7 cellular contexts compared by ENCODE assay signal in the genomic region with DNA sequence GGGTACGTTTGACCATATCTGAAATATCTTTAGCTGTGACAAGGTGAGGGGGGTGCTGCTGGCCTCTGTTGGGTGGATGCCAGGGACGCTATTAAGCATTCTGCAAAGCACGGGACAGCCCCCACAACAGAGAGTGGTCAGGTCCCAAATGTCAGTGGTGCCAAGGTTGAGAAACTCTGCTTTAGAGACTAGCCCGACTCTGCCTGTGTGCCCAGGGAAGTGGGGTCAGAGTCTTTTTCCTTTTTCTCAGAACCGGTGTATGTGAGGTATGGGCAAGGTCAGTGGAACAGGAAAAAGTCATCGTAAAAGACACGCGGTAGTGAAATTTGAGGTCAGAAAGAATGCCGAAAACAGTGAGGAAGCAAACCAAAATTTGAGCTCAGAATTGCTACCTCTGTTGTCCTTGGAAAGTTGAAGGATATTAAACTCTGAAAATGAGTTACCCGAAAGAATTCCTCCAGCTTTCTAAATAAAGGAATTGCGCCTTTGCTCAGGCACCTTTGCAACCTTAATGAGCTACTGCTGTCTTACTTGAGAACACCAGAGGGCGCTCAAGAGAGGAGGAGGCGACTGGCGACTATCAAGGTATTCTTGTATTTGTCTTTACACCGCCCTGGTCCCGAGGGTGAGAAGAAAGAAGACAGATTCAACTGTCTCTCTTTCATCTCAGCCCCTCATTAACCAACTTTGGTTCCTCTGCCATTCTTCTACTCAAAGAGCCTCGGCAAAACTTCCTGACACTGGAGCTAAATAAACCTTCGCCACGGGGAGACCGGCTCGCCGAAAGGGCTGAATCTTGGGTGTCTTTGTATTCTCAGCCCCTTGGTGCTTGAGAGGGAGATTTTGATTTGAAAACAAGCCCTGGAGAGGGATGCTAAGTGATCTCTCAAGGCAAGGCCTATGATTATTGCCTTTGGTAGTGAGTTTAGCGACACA.
DNase-seq lines count a peak whose midpoint lies in the region; ATAC-seq, FAIRE-seq and TF ChIP-seq lines count a peak whose summit lies in the region.

No MANE protein-coding gene starts in this region.

- DNase-seq in ELF-1 (ENCODE audit: low read depth, low spot score) (peak; percentile 56), KBM-7 (peak; percentile 63), RPMI8226 (peak; percentile 70), K562 (ENCODE audit: extremely low read depth in 1 of 4, low spot score in 3 of 4) (peak; percentile 62 to 75 (median 74)), kidney (no peak)
- DNase-seq in stimulated activated CD8-positive, alpha-beta memory T cell treated with anti-CD3 and anti-CD28 coated beads, Interleukin-15, amount 100 ng/mL, for 1 hour (ENCODE audit: low read depth) = peak; percentile 4

- ATAC-seq in K562 = peak; percentile 92
- no peak for ATAC-seq in GM21723 (IDR thresholded peaks at IDR 0.05; ENCODE audit: unreplicated experiment)

- peak; percentile 82 to 85 (median 84) for TF ChIP-seq CTCF in K562 (IDR thresholded peaks at IDR 0.05 in 2 of 3, conservative IDR thresholded peaks at IDR 0.05 in 1 of 3; ENCODE audit: insufficient read depth in 2 of 3, low read depth in 1 of 3, low read length in 3 of 3)
- TF ChIP-seq CTCF in kidney (IDR thresholded peaks at IDR 0.05; ENCODE audit: borderline replicate concordance, extremely low read depth, insufficient read depth) = peak; percentile 79

- no peaks in the 10 kb centered on the region for H3K4me1 ChIP-seq in K562 (replicated peaks in 1 of 2; ENCODE audit: control insufficient read depth in 2 of 2, insufficient read depth in 2 of 2, low read length in 2 of 2)
- H3K4me1 ChIP-seq in kidney (ENCODE audit: control insufficient read depth in 1 of 2, insufficient read depth in 1 of 2, low read depth in 1 of 2, low read length in 2 of 2) = peaks cover 2 to 5% of the 10 kb centered on the region in 2 donors

- no peak overlapping the region for H3K4me3 ChIP-seq in K562
- H3K4me3 ChIP-seq in kidney (ENCODE audit: low read length in 2 of 2) = peak overlapping the region in 1 of 2 donors; percentile 2

- POLR2A ChIA-PET in K562 (lab: Yijun Ruan, JAX) = interaction anchor here (0.6 to 0.7 kb wide), 3 partner anchors 87 to 1146 kb away, joined by 3 read pairs; no protein-coding TSS in a partner anchor

- BruUV-seq in K562 (replicated peaks; lab: Mats Ljungman, UMichigan) = no TSS peak

- H3K27ac ChIP-seq in K562 (ENCODE audit: extremely low read depth, low read depth, low read length) = no peak overlapping the region
- no peak overlapping the region for H3K27ac ChIP-seq in kidney (ENCODE audit: low read depth in 2 of 2, low read length in 2 of 2)

- intact Hi-C loops in K562 (cut with micrococcal nuclease) = loop anchor here (1.0 to 5.0 kb wide), 3 partner anchors 187 to 507 kb away; no protein-coding TSS in a partner anchor
- intact Hi-C loops in kidney (cut with DNase I) = no loop called here

- H4K20me1 ChIP-seq in K562 (replicated peaks; ENCODE audit: control insufficient read depth, insufficient read depth, low read length) = no peaks in the 10 kb centered on the region

- H3K9ac ChIP-seq in K562 (ENCODE audit: insufficient read depth in 1 of 2, low read depth in 2 of 2, low read length in 2 of 2) (no peak overlapping the region), kidney (ENCODE audit: low read length in 2 of 2) (no peak overlapping the region)

- no peak for TF ChIP-seq EP300 in K562 (IDR thresholded peaks at IDR 0.05; ENCODE audit: low read length)

- FAIRE-seq in K562 (lab: Jason Lieb, UNC) (peak; percentile 93), kidney (lab: Jason Lieb, UNC) (no peak)

- H3K4me2 ChIP-seq in K562 (ENCODE audit: insufficient read depth, low read length) = no peak overlapping the region

- no peak overlapping the region for H2AFZ ChIP-seq in K562 (ENCODE audit: low read depth, low read length)

- in situ Hi-C loops in KBM-7 (cut with MboI; ENCODE audit: low pct_unique_long_range_greater_than_20kb, low sequenced_read_pairs) = no loop called here
- in situ Hi-C loops in K562 (cut with MboI) = loop anchor here (5.0 kb wide), 1 partner anchor 257 kb away; no protein-coding TSS in a partner anchor

- H3K9me3 ChIP-seq in K562 (replicated peaks; ENCODE audit: control insufficient read depth, insufficient read depth, low read depth, low read length) (no peaks in the 10 kb centered on the region), kidney (ENCODE audit: control insufficient read depth in 1 of 2, low read length in 2 of 2) (no peaks in the 10 kb centered on the region)

- peak; percentile 36 to 81; a peak in 3 of 4 replicates for TF ChIP-seq RAD21 in K562 (CRISPR knock-in tag; conservative IDR thresholded peaks at IDR 0.05 in 1 of 2, IDR thresholded peaks at IDR 0.05 in 1 of 2)

- H3K9me1 ChIP-seq in K562 (ENCODE audit: control insufficient read depth, insufficient read depth, low read length) = no peaks in the 10 kb centered on the region

- TF ChIP-seq POLR2A in K562 (conservative IDR thresholded peaks at IDR 0.05) = no peak

- H3K27me3 ChIP-seq in K562 (ENCODE audit: control insufficient read depth in 2 of 2, insufficient read depth in 2 of 2, low read length in 2 of 2) = peaks cover 18 to 27% of the 10 kb centered on the region in 2 experiments; a peak in 4 of 5 replicates

- H3K79me2 ChIP-seq in K562 (ENCODE audit: control insufficient read depth, insufficient read depth, low read length) = no peaks in the 10 kb centered on the region

- CTCF ChIA-PET in K562 (lab: Yijun Ruan, JAX; ENCODE audit: low intra/inter-chr PET ratio) = interaction anchor here (0.7 to 2.5 kb wide), 3 partner anchors 9 to 256 kb away, joined by 3 to 12 read pairs (median 5); no protein-coding TSS in a partner anchor

- H3K36me3 ChIP-seq in K562 (ENCODE audit: control insufficient read depth, insufficient read depth, low read length) (no peaks in the 10 kb centered on the region), kidney (ENCODE audit: control insufficient read depth in 1 of 2, insufficient read depth in 2 of 2, low read length in 2 of 2) (no peaks in the 10 kb centered on the region)

- 29% methylated on average over 23 of the region's 23 CpGs for WGBS in K562 (ENCODE audit: insufficient coverage, low coverage, missing lambda C conversion rate)

TF ChIP-seq in K562, 482 proteins besides CTCF, POLR2A, EP300 and RAD21 (continues in another document):
- TF ChIP-seq CSDE1 (IDR thresholded peaks at IDR 0.05) = no peak
- TF ChIP-seq FOXP1 (CRISPR knock-in tag; IDR thresholded peaks at IDR 0.05) = no peak
- TF ChIP-seq SMC3 (conservative IDR thresholded peaks at IDR 0.05; ENCODE audit: insufficient read depth, low read depth, low read length) = peak; percentile 79
- no peak for TF ChIP-seq SRSF7 (optimal IDR thresholded peaks at IDR 0.05; ENCODE audit: low read depth, low read length)
- no peak for TF ChIP-seq BRCA1 (IDR thresholded peaks at IDR 0.05)
- TF ChIP-seq BRCA1 (CRISPR knock-in tag; IDR thresholded peaks at IDR 0.05) = no peak
- no peak for TF ChIP-seq TAF7 (tag; IDR thresholded peaks at IDR 0.05)
- TF ChIP-seq RB1 (IDR thresholded peaks at IDR 0.05; ENCODE audit: low read depth) = 0 out of 2 replicates have a peak, but pooled peaks have one; percentile 14
- TF ChIP-seq TOE1 (IDR thresholded peaks at IDR 0.05; ENCODE audit: borderline replicate concordance) = no peak
- TF ChIP-seq TOE1 (CRISPR knock-in tag; IDR thresholded peaks at IDR 0.05; ENCODE audit: borderline replicate concordance, low read depth) = no peak
- TF ChIP-seq FOXA1 (IDR thresholded peaks at IDR 0.05; ENCODE audit: borderline replicate concordance) = no peak
- 0 out of 2 replicates have a peak, but pooled peaks have one; percentile 23 for TF ChIP-seq NFIC (IDR thresholded peaks at IDR 0.05)
- no peak for TF ChIP-seq LEF1 (IDR thresholded peaks at IDR 0.05)
- TF ChIP-seq ZFX (CRISPR knock-in tag; IDR thresholded peaks at IDR 0.05) = no peak
- TF ChIP-seq KDM2B (CRISPR knock-in tag; IDR thresholded peaks at IDR 0.05) = no peak
- TF ChIP-seq XRCC5 (IDR thresholded peaks at IDR 0.05; ENCODE audit: low read depth, low read length) = no peak
- TF ChIP-seq, protein P1, sequence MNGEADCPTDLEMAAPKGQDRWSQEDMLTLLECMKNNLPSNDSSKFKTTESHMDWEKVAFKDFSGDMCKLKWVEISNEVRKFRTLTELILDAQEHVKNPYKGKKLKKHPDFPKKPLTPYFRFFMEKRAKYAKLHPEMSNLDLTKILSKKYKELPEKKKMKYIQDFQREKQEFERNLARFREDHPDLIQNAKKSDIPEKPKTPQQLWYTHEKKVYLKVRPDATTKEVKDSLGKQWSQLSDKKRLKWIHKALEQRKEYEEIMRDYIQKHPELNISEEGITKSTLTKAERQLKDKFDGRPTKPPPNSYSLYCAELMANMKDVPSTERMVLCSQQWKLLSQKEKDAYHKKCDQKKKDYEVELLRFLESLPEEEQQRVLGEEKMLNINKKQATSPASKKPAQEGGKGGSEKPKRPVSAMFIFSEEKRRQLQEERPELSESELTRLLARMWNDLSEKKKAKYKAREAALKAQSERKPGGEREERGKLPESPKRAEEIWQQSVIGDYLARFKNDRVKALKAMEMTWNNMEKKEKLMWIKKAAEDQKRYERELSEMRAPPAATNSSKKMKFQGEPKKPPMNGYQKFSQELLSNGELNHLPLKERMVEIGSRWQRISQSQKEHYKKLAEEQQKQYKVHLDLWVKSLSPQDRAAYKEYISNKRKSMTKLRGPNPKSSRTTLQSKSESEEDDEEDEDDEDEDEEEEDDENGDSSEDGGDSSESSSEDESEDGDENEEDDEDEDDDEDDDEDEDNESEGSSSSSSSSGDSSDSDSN (IDR thresholded peaks at IDR 0.05; ENCODE audit: borderline replicate concordance in 1 of 2, low read depth in 2 of 2, low read length in 2 of 2) = no peak
